Comparison of ENCODE assay signal across 1 cellular context in the genomic region with DNA sequence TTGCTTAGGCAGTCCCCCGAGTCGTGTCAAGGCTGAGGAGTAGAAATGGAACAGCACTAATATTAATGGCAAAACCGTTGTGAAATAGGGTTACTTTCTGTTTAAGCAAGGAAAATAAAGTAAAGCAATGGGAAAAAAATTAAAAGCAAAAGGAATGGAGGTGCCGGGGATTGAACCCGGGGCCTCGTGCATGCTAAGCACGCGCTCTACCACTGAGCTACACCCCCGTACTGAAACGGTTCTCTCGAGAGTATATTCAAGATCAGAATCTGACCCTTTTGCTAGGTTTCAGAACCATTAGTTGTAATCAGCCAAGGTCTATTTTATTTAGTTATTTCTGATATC.
TF ChIP-seq lines count a peak whose summit lies in the region.

No MANE protein-coding gene starts in this region.

TF ChIP-seq in GM12878, 131 proteins besides CTCF, POLR2A, EP300 and RAD21 (continued from another document):
- TF ChIP-seq, protein P1, sequence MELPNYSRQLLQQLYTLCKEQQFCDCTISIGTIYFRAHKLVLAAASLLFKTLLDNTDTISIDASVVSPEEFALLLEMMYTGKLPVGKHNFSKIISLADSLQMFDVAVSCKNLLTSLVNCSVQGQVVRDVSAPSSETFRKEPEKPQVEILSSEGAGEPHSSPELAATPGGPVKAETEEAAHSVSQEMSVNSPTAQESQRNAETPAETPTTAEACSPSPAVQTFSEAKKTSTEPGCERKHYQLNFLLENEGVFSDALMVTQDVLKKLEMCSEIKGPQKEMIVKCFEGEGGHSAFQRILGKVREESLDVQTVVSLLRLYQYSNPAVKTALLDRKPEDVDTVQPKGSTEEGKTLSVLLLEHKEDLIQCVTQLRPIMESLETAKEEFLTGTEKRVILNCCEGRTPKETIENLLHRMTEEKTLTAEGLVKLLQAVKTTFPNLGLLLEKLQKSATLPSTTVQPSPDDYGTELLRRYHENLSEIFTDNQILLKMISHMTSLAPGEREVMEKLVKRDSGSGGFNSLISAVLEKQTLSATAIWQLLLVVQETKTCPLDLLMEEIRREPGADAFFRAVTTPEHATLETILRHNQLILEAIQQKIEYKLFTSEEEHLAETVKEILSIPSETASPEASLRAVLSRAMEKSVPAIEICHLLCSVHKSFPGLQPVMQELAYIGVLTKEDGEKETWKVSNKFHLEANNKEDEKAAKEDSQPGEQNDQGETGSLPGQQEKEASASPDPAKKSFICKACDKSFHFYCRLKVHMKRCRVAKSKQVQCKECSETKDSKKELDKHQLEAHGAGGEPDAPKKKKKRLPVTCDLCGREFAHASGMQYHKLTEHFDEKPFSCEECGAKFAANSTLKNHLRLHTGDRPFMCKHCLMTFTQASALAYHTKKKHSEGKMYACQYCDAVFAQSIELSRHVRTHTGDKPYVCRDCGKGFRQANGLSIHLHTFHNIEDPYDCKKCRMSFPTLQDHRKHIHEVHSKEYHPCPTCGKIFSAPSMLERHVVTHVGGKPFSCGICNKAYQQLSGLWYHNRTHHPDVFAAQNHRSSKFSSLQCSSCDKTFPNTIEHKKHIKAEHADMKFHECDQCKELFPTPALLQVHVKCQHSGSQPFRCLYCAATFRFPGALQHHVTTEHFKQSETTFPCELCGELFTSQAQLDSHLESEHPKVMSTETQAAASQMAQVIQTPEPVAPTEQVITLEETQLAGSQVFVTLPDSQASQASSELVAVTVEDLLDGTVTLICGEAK (IDR thresholded peaks at IDR 0.05; ENCODE audit: borderline replicate concordance): peak; percentile 74; the same call in 1 of the 2 replicates
- TF ChIP-seq NBN (IDR thresholded peaks at IDR 0.05): 0 out of 2 replicates have a peak, but pooled peaks have one; percentile 4
- TF ChIP-seq SMARCA5 (IDR thresholded peaks at IDR 0.05): peak; percentile 62
- TF ChIP-seq NRF1 (conservative IDR thresholded peaks at IDR 0.05; ENCODE audit: low read depth, low read length): no peak
- TF ChIP-seq RUNX3 (IDR thresholded peaks at IDR 0.05; ENCODE audit: low read length): 0 out of 2 replicates have a peak, but pooled peaks have one; percentile 28
- no peak for TF ChIP-seq BCL11A (IDR thresholded peaks at IDR 0.05; ENCODE audit: low read depth, low read length)
- TF ChIP-seq EGR1 (IDR thresholded peaks at IDR 0.05; ENCODE audit: borderline replicate concordance in 1 of 2, low read depth in 2 of 2, low read length in 2 of 2): peak in 1 of 2 experiments; percentile 80; a peak in 2 of 3 replicates
- TF ChIP-seq, protein P2, sequence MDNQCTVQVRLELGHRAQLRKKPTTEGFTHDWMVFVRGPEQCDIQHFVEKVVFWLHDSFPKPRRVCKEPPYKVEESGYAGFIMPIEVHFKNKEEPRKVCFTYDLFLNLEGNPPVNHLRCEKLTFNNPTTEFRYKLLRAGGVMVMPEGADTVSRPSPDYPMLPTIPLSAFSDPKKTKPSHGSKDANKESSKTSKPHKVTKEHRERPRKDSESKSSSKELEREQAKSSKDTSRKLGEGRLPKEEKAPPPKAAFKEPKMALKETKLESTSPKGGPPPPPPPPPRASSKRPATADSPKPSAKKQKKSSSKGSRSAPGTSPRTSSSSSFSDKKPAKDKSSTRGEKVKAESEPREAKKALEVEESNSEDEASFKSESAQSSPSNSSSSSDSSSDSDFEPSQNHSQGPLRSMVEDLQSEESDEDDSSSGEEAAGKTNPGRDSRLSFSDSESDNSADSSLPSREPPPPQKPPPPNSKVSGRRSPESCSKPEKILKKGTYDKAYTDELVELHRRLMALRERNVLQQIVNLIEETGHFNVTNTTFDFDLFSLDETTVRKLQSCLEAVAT (IDR thresholded peaks at IDR 0.05): no peak
- TF ChIP-seq, protein P3, sequence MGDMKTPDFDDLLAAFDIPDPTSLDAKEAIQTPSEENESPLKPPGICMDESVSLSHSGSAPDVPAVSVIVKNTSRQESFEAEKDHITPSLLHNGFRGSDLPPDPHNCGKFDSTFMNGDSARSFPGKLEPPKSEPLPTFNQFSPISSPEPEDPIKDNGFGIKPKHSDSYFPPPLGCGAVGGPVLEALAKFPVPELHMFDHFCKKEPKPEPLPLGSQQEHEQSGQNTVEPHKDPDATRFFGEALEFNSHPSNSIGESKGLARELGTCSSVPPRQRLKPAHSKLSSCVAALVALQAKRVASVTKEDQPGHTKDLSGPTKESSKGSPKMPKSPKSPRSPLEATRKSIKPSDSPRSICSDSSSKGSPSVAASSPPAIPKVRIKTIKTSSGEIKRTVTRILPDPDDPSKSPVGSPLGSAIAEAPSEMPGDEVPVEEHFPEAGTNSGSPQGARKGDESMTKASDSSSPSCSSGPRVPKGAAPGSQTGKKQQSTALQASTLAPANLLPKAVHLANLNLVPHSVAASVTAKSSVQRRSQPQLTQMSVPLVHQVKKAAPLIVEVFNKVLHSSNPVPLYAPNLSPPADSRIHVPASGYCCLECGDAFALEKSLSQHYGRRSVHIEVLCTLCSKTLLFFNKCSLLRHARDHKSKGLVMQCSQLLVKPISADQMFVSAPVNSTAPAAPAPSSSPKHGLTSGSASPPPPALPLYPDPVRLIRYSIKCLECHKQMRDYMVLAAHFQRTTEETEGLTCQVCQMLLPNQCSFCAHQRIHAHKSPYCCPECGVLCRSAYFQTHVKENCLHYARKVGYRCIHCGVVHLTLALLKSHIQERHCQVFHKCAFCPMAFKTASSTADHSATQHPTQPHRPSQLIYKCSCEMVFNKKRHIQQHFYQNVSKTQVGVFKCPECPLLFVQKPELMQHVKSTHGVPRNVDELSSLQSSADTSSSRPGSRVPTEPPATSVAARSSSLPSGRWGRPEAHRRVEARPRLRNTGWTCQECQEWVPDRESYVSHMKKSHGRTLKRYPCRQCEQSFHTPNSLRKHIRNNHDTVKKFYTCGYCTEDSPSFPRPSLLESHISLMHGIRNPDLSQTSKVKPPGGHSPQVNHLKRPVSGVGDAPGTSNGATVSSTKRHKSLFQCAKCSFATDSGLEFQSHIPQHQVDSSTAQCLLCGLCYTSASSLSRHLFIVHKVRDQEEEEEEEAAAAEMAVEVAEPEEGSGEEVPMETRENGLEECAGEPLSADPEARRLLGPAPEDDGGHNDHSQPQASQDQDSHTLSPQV (IDR thresholded peaks at IDR 0.05): no peak
- TF ChIP-seq POU2F2 (IDR thresholded peaks at IDR 0.05; ENCODE audit: borderline replicate concordance, low read depth, low read length): 0 out of 3 replicates have a peak, but pooled peaks have one; percentile 11
- no peak for TF ChIP-seq FOS (IDR thresholded peaks at IDR 0.05; ENCODE audit: borderline replicate concordance, extremely low read depth, insufficient read length)
- TF ChIP-seq CBFB (IDR thresholded peaks at IDR 0.05; ENCODE audit: low read depth): peak; percentile 52; the same call in 1 of the 2 replicates
- peak; percentile 82 for TF ChIP-seq TARDBP (IDR thresholded peaks at IDR 0.05; ENCODE audit: borderline replicate concordance)
- peak in 1 of 2 experiments; percentile 59; a peak in 2 of 4 replicates for TF ChIP-seq BHLHE40 (IDR thresholded peaks at IDR 0.05; ENCODE audit: borderline replicate concordance in 1 of 2, low read depth in 2 of 2, low read length in 1 of 2)
- TF ChIP-seq, protein P4, sequence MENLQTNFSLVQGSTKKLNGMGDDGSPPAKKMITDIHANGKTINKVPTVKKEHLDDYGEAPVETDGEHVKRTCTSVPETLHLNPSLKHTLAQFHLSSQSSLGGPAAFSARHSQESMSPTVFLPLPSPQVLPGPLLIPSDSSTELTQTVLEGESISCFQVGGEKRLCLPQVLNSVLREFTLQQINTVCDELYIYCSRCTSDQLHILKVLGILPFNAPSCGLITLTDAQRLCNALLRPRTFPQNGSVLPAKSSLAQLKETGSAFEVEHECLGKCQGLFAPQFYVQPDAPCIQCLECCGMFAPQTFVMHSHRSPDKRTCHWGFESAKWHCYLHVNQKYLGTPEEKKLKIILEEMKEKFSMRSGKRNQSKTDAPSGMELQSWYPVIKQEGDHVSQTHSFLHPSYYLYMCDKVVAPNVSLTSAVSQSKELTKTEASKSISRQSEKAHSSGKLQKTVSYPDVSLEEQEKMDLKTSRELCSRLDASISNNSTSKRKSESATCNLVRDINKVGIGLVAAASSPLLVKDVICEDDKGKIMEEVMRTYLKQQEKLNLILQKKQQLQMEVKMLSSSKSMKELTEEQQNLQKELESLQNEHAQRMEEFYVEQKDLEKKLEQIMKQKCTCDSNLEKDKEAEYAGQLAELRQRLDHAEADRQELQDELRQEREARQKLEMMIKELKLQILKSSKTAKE (IDR thresholded peaks at IDR 0.05; ENCODE audit: low read depth, poor library complexity, severe bottlenecking): peak; percentile 84
- peak; percentile 91 for TF ChIP-seq ZSCAN29 (IDR thresholded peaks at IDR 0.05)
